13 cellular contexts compared by ENCODE assay signal in the genomic region with DNA sequence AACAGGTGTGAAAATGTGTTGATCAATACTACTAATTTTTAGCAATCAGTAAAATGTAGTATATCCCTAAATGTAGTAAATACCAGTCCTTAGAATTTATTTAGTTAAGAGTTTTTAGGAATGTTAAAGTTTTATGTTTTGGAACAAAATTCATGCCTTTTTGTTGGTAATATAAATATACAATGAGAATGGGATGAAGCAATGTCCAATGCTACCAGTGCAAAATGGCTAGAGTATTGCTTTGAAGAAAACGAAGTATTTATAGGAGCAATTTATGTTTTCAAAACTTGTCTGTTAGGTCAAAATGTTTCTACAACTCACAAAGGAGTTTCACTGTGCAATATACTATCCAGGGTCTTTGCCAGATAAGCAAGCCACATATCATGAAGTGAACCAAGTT.
"Had no signal": no experiment of that assay in that cellular context is flagged by ENCODE, and none has a peak within 500 bp of the region (broad histone marks: within the 10 kb centered on the region; RNA-seq: fewer than 3 reads in every experiment).

No MANE protein-coding gene starts in this region.

- DNase-seq: KBM-7, MV-4-11, NCI-H1048, NCI-H1105, NCI-H1436 treated with DMSO at 0.1 percent for 48 hours, NCI-H187 treated with DMSO at 0.1 percent for 48 hours, NCI-H2029 treated with DMSO at 0.1 percent for 48 hours, NCI-H510A treated with DMSO at 0.1 percent for 48 hours, NCI-H526, Right ventricle myocardium superior, RPMI8226, SIG-M5 had no signal

- H3K27ac ChIP-seq: HL-60 had no signal
